Comparison of ENCODE assay signal across 13 cellular contexts in genomic region chr10:14665304-14665703, GRCh38.
DNase-seq lines count a peak whose midpoint lies in the region; ATAC-seq and TF ChIP-seq lines count a peak whose summit lies in the region.
"Had no signal": no experiment of that assay in that cellular context is flagged by ENCODE, and none has a peak within 500 bp of the region (broad histone marks: within the 10 kb centered on the region; RNA-seq: fewer than 3 reads in every experiment).

No MANE protein-coding gene starts in this region.

- H3K4me3 ChIP-seq in ascending aorta (no peak overlapping the region), left ventricle myocardium inferior (no peak overlapping the region)
- H3K4me3 ChIP-seq: esophagus muscularis mucosa, vagina had no signal

- H3K27me3 Mint-ChIP-seq in activated T-cell treated with anti-CD3 and anti-CD28 coated beads, Interleukin-2, amount 50 U/mL, for 72 hours (ENCODE audit: low read depth): no peaks in the 10 kb centered on the region

- H3K36me3 Mint-ChIP-seq in activated T-cell treated with anti-CD3 and anti-CD28 coated beads, Interleukin-2, amount 50 U/mL, for 72 hours (ENCODE audit: insufficient read depth in 2 of 2): peaks cover 26 to 41% of the 10 kb centered on the region in 2 donors

- peaks cover 76% of the 10 kb centered on the region for H3K4me1 Mint-ChIP-seq in activated T-cell treated with anti-CD3 and anti-CD28 coated beads, Interleukin-2, amount 50 U/mL, for 72 hours (ENCODE audit: low read depth)

- H3K4me3 Mint-ChIP-seq in activated T-cell treated with anti-CD3 and anti-CD28 coated beads, Interleukin-2, amount 50 U/mL, for 72 hours: peak overlapping the region; percentile 56 to 78

- no peaks in the 10 kb centered on the region for H3K9me3 ChIP-seq in ascending aorta
- no peaks in the 10 kb centered on the region for H3K9me3 ChIP-seq in left ventricle myocardium inferior (replicated peaks)
- H3K9me3 ChIP-seq: esophagus muscularis mucosa, vagina had no signal

- no peak overlapping the region for H3K27ac ChIP-seq in ascending aorta
- no peak overlapping the region for H3K27ac ChIP-seq in left ventricle myocardium inferior (replicated peaks)
- H3K27ac ChIP-seq: esophagus muscularis mucosa, parathyroid adenoma, vagina had no signal

- H3K27ac Mint-ChIP-seq in activated T-cell treated with anti-CD3 and anti-CD28 coated beads, Interleukin-2, amount 50 U/mL, for 72 hours: peak overlapping the region; percentile 95

- DNase-seq in NCI-H2196 (lab: John Stamatoyannopoulos, UW; ENCODE audit: unreplicated experiment) (peak; percentile 45), NCI-H2196 treated with DMSO at 0.1 percent for 48 hours (lab: John Stamatoyannopoulos, UW; ENCODE audit: unreplicated experiment) (no peak), NCI-H1092 treated with DMSO at 0.1 percent for 48 hours (lab: John Stamatoyannopoulos, UW) (peak; percentile 38), middle frontal gyrus (ENCODE audit: extremely low spot score, low spot score) (peak; percentile 21), ascending aorta (ENCODE audit: low spot score in 2 of 2) (no peak), cortex of kidney (lab: John Stamatoyannopoulos, UW) (no peak), left ventricle myocardium inferior (no peak)
- DNase-seq in activated T-cell treated with anti-CD3 and anti-CD28 coated beads, Interleukin-2, amount 50 U/mL, for 72 hours: peak; percentile 48 to 58
- DNase-seq: left cardiac atrium, NCI-H524 treated with DMSO at 0.1 percent for 48 hours had no signal

- no peak for TF ChIP-seq CTCF in ascending aorta (IDR thresholded peaks at IDR 0.05)
- no peak for TF ChIP-seq CTCF in left ventricle myocardium inferior (IDR thresholded peaks at IDR 0.05; ENCODE audit: borderline replicate concordance)

- peaks cover 19 to 23% of the 10 kb centered on the region in 2 donors for H3K9me3 Mint-ChIP-seq in activated T-cell treated with anti-CD3 and anti-CD28 coated beads, Interleukin-2, amount 50 U/mL, for 72 hours

- intact Hi-C loops in ascending aorta (cut with DNase I): no loop called here
- intact Hi-C loops in left ventricle myocardium inferior (cut with micrococcal nuclease): no loop called here

- peak; percentile 82 to 84 for ATAC-seq in activated T-cell treated with anti-CD3 and anti-CD28 coated beads, Interleukin-2, amount 50 U/mL, for 72 hours (replicated peaks in 1 of 2)

- no peaks in the 10 kb centered on the region for H3K27me3 ChIP-seq in ascending aorta
- H3K27me3 ChIP-seq in left ventricle myocardium inferior (ENCODE audit: low read depth): no peaks in the 10 kb centered on the region
- H3K27me3 ChIP-seq: esophagus muscularis mucosa, vagina had no signal

- H3K4me1 ChIP-seq in ascending aorta (no peaks in the 10 kb centered on the region), left ventricle myocardium inferior (no peaks in the 10 kb centered on the region)
- H3K4me1 ChIP-seq: parathyroid adenoma had no signal

- H3K36me3 ChIP-seq in ascending aorta (no peaks in the 10 kb centered on the region), left ventricle myocardium inferior (no peaks in the 10 kb centered on the region)
- H3K36me3 ChIP-seq: esophagus muscularis mucosa, vagina had no signal

Comparison
In these comparisons a context has a peak if more than half of its experiments do, and no peak if none do; other contexts are left out.
1. DNase-seq: peak in NCI-H2196 (single experiment), NCI-H1092 treated with DMSO at 0.1 percent for 48 hours (single experiment), activated T-cell treated with anti-CD3 and anti-CD28 coated beads, Interleukin-2, amount 50 U/mL, for 72 hours (2 of 2) and middle frontal gyrus (single experiment); none in NCI-H2196 treated with DMSO at 0.1 percent for 48 hours (single experiment), ascending aorta (0 of 2), cortex of kidney (single experiment) and left ventricle myocardium inferior (single experiment).